ENCODE assay signal across 9 cellular contexts in the genomic region with DNA sequence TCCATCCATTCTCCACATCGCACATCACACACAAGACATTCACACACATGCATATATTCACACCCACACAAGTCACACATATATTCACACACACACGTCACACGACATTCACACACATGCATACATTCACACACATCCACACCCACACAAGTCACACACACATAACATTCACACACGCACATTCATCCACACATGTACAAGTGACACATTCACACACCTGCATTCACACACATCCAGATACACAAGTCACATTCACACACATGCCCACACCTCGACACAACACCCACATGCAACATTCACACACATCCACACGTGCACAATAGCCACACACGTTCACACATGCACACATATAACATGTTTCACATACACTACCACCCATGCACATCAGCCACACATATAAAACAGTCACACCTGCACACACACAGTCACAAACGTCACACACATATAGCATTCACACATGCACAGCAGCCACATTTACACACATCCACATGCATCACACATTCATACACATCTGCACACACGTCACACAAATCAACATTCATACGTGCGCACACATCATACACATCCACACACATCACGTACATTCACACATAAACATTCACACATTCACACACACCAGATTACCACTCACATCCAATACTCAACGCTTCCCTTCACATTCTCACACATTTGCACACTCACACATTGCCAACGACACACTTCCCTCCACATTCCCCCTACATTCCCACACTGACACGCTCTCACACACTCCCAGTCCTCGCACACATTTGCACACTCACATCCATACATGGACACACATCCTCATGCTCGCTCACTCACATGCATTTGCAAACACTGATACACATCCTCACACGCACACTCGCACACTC. TPM values are rescaled to one million over a fixed set of nuclear protein-coding genes. Genes with fewer than 3 reads are reported as not detected.
DNase-seq lines count a peak whose midpoint lies in the region; ATAC-seq and TF ChIP-seq lines count a peak whose summit lies in the region.
"Had no signal": no experiment of that assay in that cellular context is flagged by ENCODE, and none has a peak within 500 bp of the region (broad histone marks: within the 10 kb centered on the region; RNA-seq: fewer than 3 reads in every experiment).

No MANE protein-coding gene starts in this region.

- H3K4me1 Mint-ChIP-seq in CD8-positive, alpha-beta T cell (ENCODE audit: low read depth): peaks cover 21% of the 10 kb centered on the region
- H3K4me1 Mint-ChIP-seq in immature natural killer cell: peaks cover 13 to 19% of the 10 kb centered on the region in 2 donors
- peaks cover 31% of the 10 kb centered on the region for H3K4me1 Mint-ChIP-seq in HFFc6 (ENCODE audit: low read depth)

- WGBS in esophagus muscularis mucosa: 68% methylated on average over 19 of the region's 19 CpGs
- 56 to 66% methylated on average over 19 of the region's 19 CpGs for WGBS in aorta, 2 donors

- no peaks in the 10 kb centered on the region for H4K20me1 ChIP-seq in Loucy (ENCODE audit: insufficient read depth, low read length, poor library complexity, severe bottlenecking)

- no peaks in the 10 kb centered on the region for H3K9me3 ChIP-seq in CD8-positive, alpha-beta T cell (ENCODE audit: low read length)
- H3K9me3 ChIP-seq in Loucy (ENCODE audit: insufficient read depth, low read depth, low read length) (no peaks in the 10 kb centered on the region), esophagus muscularis mucosa (no peaks in the 10 kb centered on the region), aorta (ENCODE audit: control insufficient read depth, low read length) (no peaks in the 10 kb centered on the region)

- peak overlapping the region; percentile 30 for H3K4me3 ChIP-seq in CD8-positive, alpha-beta T cell (ENCODE audit: low read depth, low read length)
- H3K4me3 ChIP-seq in Loucy (ENCODE audit: low read length, poor library complexity, severe bottlenecking) (peak overlapping the region; percentile 75), esophagus muscularis mucosa (peak overlapping the region; percentile 47 to 55 (median 50)), retinal pigment epithelial cell (ENCODE audit: low read length) (peak overlapping the region; percentile 41), aorta (ENCODE audit: low read length in 2 of 2) (peak overlapping the region in 1 of 2 donors; percentile 16)

- intact Hi-C loops in CD8-positive, alpha-beta T cell (cut with DNase I, micrococcal nuclease): no loop called here
- intact Hi-C loops in esophagus muscularis mucosa (cut with DNase I) (loop anchor here (5.0 kb wide), 1 partner anchor 33 kb away; no protein-coding TSS in a partner anchor), aorta (cut with DNase I) (loop anchor here (5.0 kb wide), 3 partner anchors 33 to 162 kb away; partner anchors contain the start of gene ING1 (in 1 of the 2))

- no peak overlapping the region for H3K27ac Mint-ChIP-seq in CD8-positive, alpha-beta T cell
- H3K27ac Mint-ChIP-seq in immature natural killer cell (no peak overlapping the region), HFFc6 (no peak overlapping the region)

- H3K4me3 Mint-ChIP-seq in CD8-positive, alpha-beta T cell: no peak overlapping the region
- H3K4me3 Mint-ChIP-seq in immature natural killer cell (no peak overlapping the region), HFFc6 (no peak overlapping the region)

- H3K36me3 ChIP-seq in CD8-positive, alpha-beta T cell (ENCODE audit: insufficient read depth, low read length): no peaks in the 10 kb centered on the region
- H3K36me3 ChIP-seq in Loucy (ENCODE audit: insufficient read depth, low read length): no peaks in the 10 kb centered on the region
- no peaks in the 10 kb centered on the region for H3K36me3 ChIP-seq in esophagus muscularis mucosa
- H3K36me3 ChIP-seq in aorta (ENCODE audit: control insufficient read depth in 1 of 2, insufficient read depth in 2 of 2, low read length in 1 of 2): no peaks in the 10 kb centered on the region

- H3K36me3 Mint-ChIP-seq in CD8-positive, alpha-beta T cell: peaks cover 3% of the 10 kb centered on the region
- no peaks in the 10 kb centered on the region for H3K36me3 Mint-ChIP-seq in immature natural killer cell
- peaks cover 5% of the 10 kb centered on the region; the same call in 1 of the 2 replicates for H3K36me3 Mint-ChIP-seq in HFFc6 (ENCODE audit: low read depth)
- H3K36me3 Mint-ChIP-seq: T-cell had no signal

- CTCF ChIA-PET in CD8-positive, alpha-beta T cell (lab: Charles Lee): interaction anchor here (1.6 kb wide), 1 partner anchor 15 kb away, joined by 3 read pairs; no protein-coding TSS in a partner anchor

- H3F3A ChIP-seq in Loucy (ENCODE audit: low read depth): no peaks in the 10 kb centered on the region

- no peaks in the 10 kb centered on the region for H3K9me3 Mint-ChIP-seq in CD8-positive, alpha-beta T cell
- H3K9me3 Mint-ChIP-seq in immature natural killer cell (peaks cover 0 to 1% (median 0%) of the 10 kb centered on the region in 6 donors), HFFc6 (no peaks in the 10 kb centered on the region; the same call in 1 of the 2 replicates)
- H3K9me3 Mint-ChIP-seq: T-cell had no signal

- peaks cover 33% of the 10 kb centered on the region for H3K27me3 Mint-ChIP-seq in CD8-positive, alpha-beta T cell (ENCODE audit: low read depth)
- H3K27me3 Mint-ChIP-seq in immature natural killer cell (ENCODE audit: low read depth in 3 of 3) (peaks cover 3 to 15% (median 9%) of the 10 kb centered on the region in 3 donors), HFFc6 (ENCODE audit: insufficient read depth) (no peaks in the 10 kb centered on the region; the same call in 1 of the 2 replicates)

- no peak for ATAC-seq in CD8-positive, alpha-beta T cell
- no peak for ATAC-seq in aorta (ENCODE audit: low FRiP score)

- TF ChIP-seq EP300 in esophagus muscularis mucosa (IDR thresholded peaks at IDR 0.05): no peak

- H3K4me2 ChIP-seq in Loucy (ENCODE audit: low read depth, low read length, poor library complexity, severe bottlenecking): peak overlapping the region; percentile 81

- no peak for TF ChIP-seq CTCF in CD8-positive, alpha-beta T cell (IDR thresholded peaks at IDR 0.05)
- TF ChIP-seq CTCF in Loucy (conservative IDR thresholded peaks at IDR 0.05; ENCODE audit: low read length): no peak
- no peak for TF ChIP-seq CTCF in esophagus muscularis mucosa (IDR thresholded peaks at IDR 0.05)
- TF ChIP-seq CTCF in retinal pigment epithelial cell (conservative IDR thresholded peaks at IDR 0.05; ENCODE audit: low read depth, low read length): no peak
- no peak for TF ChIP-seq CTCF in HFFc6 (IDR thresholded peaks at IDR 0.05)

- H3K27ac ChIP-seq in CD8-positive, alpha-beta T cell (ENCODE audit: low read depth, low read length): no peak overlapping the region
- H3K27ac ChIP-seq in esophagus muscularis mucosa (replicated peaks in 1 of 4): peak overlapping the region in 3 of 4 donors; percentile 35 to 56 (median 45)
- H3K27ac ChIP-seq in aorta (ENCODE audit: low read depth in 1 of 2, low read length in 2 of 2): no peak overlapping the region

- no peak for DNase-seq in CD8-positive, alpha-beta T cell
- DNase-seq in esophagus muscularis mucosa (ENCODE audit: extremely low spot score) (no peak), retinal pigment epithelial cell (ENCODE audit: low read depth) (no peak), aorta (no peak), immature natural killer cell (no peak), HFFc6 (no peak), NCI-H1048 (lab: John Stamatoyannopoulos, UW) (no peak)

- H3K9me2 ChIP-seq in Loucy (replicated peaks; ENCODE audit: low read depth, low read length): no peaks in the 10 kb centered on the region

- H3K4me1 ChIP-seq in CD8-positive, alpha-beta T cell (ENCODE audit: insufficient read depth, low read length): peaks cover 9% of the 10 kb centered on the region
- H3K4me1 ChIP-seq in Loucy (ENCODE audit: insufficient read depth, low read length, poor library complexity, severe bottlenecking): peaks cover 6% of the 10 kb centered on the region
- peaks cover 26 to 47% (median 44%) of the 10 kb centered on the region in 4 donors for H3K4me1 ChIP-seq in esophagus muscularis mucosa
- peaks cover 0 to 2% of the 10 kb centered on the region in 2 donors for H3K4me1 ChIP-seq in aorta (ENCODE audit: control insufficient read depth in 1 of 2, insufficient read depth in 2 of 2, low read length in 2 of 2)

- no peaks in the 10 kb centered on the region for H3K27me3 ChIP-seq in CD8-positive, alpha-beta T cell (ENCODE audit: insufficient read depth, low read length)
- H3K27me3 ChIP-seq in Loucy (ENCODE audit: insufficient read depth, low read length, poor library complexity, severe bottlenecking) (no peaks in the 10 kb centered on the region), esophagus muscularis mucosa (no peaks in the 10 kb centered on the region), aorta (ENCODE audit: control insufficient read depth in 1 of 2, insufficient read depth in 2 of 2, low read length in 1 of 2) (no peaks in the 10 kb centered on the region)

- H3K79me2 ChIP-seq in Loucy (ENCODE audit: insufficient read depth, low read length): no peaks in the 10 kb centered on the region

- POLR2A ChIA-PET in CD8-positive, alpha-beta T cell (lab: Charles Lee): no interaction called here

- no peak for TF ChIP-seq POLR2A in esophagus muscularis mucosa (IDR thresholded peaks at IDR 0.05; ENCODE audit: low read depth)

- peak overlapping the region; percentile 32 for H3K9ac ChIP-seq in Loucy (ENCODE audit: low read depth, low read length, poor library complexity, severe bottlenecking)

- peak overlapping the region; percentile 99 for H2AFZ ChIP-seq in Loucy (ENCODE audit: low read length)

RNA-seq across cellular contexts. Expression of gene ANKRD10, which starts 41.0 kb away (rescaled TPM):
- total RNA-seq in CD8-positive, alpha-beta T cell: 10 to 100 TPM; 71.5 to 75.0 TPM
- total RNA-seq in esophagus muscularis mucosa (100 to 1,000 TPM in 3 of 4 donors, 10 to 100 TPM in 1; 89.6 to 120 (median 110) TPM), aorta (100 to 1,000 TPM; 184 to 275 TPM)
- polyA plus RNA-seq in aorta (100 to 1,000 TPM in 1 of 2 donors, 10 to 100 TPM in 1; 44.1 to 153 TPM), immature natural killer cell (10 to 100 TPM; 59.5 to 96.9 (median 83.2) TPM)
- 10 to 100 TPM; 27.1 to 37.2 (median 33.5) TPM for total RNA-seq in HFFc6 (2021; fragmentation: NEBNext Ultra II Directional; extraction: Animal tissue kit (Norgen Biotek cat#: 25700))

Comparison
In these comparisons a context has a peak if more than half of its experiments do, and no peak if none do; other contexts are left out.
1. H3K27ac ChIP-seq: peak in esophagus muscularis mucosa (3 of 4); none in CD8-positive, alpha-beta T cell (single experiment) and aorta (0 of 2).
2. intact Hi-C loops: an anchor here in esophagus muscularis mucosa (5.0 kb wide) and aorta (5.0 kb wide); none called in CD8-positive, alpha-beta T cell.